In the genomic region with DNA sequence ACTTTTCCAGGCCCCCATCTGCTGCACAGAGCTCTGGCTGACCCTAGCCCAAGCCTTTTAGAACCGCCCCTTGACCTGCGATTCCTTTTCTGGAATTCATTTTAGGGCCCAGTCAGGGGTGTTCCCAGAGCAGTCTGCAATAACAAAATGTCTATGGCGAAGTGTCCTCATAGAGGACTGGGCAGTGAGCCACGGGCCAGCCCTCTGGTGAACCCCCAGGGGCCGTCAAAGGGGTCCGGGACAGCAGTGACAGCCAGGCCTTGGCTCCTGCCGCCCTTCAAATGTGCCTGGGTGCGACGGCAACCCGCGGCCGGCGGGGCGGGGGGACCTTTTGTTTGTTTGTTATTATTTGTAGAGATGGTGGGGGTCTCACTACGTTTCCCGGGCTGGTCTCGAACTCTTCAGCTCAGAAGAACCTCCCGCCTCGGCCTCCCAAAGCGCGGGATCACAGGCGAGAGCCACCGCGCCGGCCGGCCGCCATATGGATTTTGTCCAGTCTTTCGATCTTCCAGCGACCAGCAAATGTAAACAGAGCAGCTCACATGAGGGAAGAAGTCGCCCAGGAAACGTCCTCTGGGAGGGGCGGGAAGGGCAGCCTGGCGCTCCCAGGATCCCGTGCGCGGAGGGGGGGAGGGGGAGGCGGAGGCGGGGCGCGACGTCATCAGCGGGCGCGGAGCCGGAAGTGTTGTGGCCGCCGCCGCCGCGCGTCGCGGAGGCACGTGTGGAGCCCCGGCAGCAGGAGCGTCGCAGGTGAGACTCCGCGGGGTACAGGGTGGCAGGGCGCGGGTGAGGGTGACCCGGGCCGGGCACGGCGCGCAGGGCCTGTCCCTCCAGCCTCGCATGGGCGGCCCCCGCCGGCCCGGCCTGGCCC, we compare ENCODE assay signal across 1 cellular context.
TF ChIP-seq lines count a peak whose summit lies in the region.

TSS of gene TRMT61A (plus strand) at position 685 of the 871 bp plus-strand sequence. CDS start 783 bp downstream, outside the sequence.

TF ChIP-seq in HepG2, 621 proteins besides CTCF, POLR2A, EP300 and RAD21 (continued from another document and continues in another):
- TF ChIP-seq, protein P1, sequence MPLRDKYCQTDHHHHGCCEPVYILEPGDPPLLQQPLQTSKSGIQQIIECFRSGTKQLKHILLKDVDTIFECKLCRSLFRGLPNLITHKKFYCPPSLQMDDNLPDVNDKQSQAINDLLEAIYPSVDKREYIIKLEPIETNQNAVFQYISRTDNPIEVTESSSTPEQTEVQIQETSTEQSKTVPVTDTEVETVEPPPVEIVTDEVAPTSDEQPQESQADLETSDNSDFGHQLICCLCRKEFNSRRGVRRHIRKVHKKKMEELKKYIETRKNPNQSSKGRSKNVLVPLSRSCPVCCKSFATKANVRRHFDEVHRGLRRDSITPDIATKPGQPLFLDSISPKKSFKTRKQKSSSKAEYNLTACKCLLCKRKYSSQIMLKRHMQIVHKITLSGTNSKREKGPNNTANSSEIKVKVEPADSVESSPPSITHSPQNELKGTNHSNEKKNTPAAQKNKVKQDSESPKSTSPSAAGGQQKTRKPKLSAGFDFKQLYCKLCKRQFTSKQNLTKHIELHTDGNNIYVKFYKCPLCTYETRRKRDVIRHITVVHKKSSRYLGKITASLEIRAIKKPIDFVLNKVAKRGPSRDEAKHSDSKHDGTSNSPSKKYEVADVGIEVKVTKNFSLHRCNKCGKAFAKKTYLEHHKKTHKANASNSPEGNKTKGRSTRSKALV (CRISPR knock-in tag; IDR thresholded peaks at IDR 0.05), result no peak
- TF ChIP-seq ZNF746 (CRISPR knock-in tag; IDR thresholded peaks at IDR 0.05) (no peak), HNRNPL (IDR thresholded peaks at IDR 0.05; ENCODE audit: low read depth, low read length) (no peak), HNRNPH1 (optimal IDR thresholded peaks at IDR 0.05; ENCODE audit: low read depth, low read length) (no peak), DNMT3B (CRISPR knock-in tag; conservative IDR thresholded peaks at IDR 0.05) (no peak), ZNF343 (CRISPR knock-in tag; IDR thresholded peaks at IDR 0.05) (no peak), TEAD2 (CRISPR knock-in tag; IDR thresholded peaks at IDR 0.05) (no peak), SMC3 (IDR thresholded peaks at IDR 0.05; ENCODE audit: low read length) (no peak), TSC22D2 (CRISPR knock-in tag; IDR thresholded peaks at IDR 0.05; ENCODE audit: borderline replicate concordance) (peak; percentile 57; the same call in 1 of the 2 replicates), ESRRA (CRISPR knock-in tag; IDR thresholded peaks at IDR 0.05; ENCODE audit: low read depth) (no peak; the same call in 1 of the 2 replicates), NR1H2 (CRISPR knock-in tag; IDR thresholded peaks at IDR 0.05; ENCODE audit: borderline replicate concordance, low read depth) (no peak), HINFP (CRISPR knock-in tag; IDR thresholded peaks at IDR 0.05; ENCODE audit: low read depth) (no peak; the same call in 1 of the 2 replicates), ZNF282 (IDR thresholded peaks at IDR 0.05; ENCODE audit: partially characterized antibody) (no peak), ATF5 (CRISPR knock-in tag; IDR thresholded peaks at IDR 0.05; ENCODE audit: low read depth) (no peak), BCL6 (CRISPR knock-in tag; IDR thresholded peaks at IDR 0.05) (no peak), ZBTB8A (CRISPR knock-in tag; IDR thresholded peaks at IDR 0.05; ENCODE audit: borderline replicate concordance, low read depth) (no peak), ZFP62 (CRISPR knock-in tag; IDR thresholded peaks at IDR 0.05) (no peak), ZIK1 (CRISPR knock-in tag; IDR thresholded peaks at IDR 0.05; ENCODE audit: borderline replicate concordance, low read depth) (peak; percentile 56; the same call in 1 of the 2 replicates), HDAC6 (IDR thresholded peaks at IDR 0.05; ENCODE audit: low read depth, low read length) (no peak), ZNF780A (CRISPR knock-in tag; IDR thresholded peaks at IDR 0.05) (no peak), ZNF775 (CRISPR knock-in tag; IDR thresholded peaks at IDR 0.05; ENCODE audit: borderline replicate concordance) (peak; percentile 67; the same call in 1 of the 2 replicates), POGZ (CRISPR knock-in tag; IDR thresholded peaks at IDR 0.05) (no peak), FOXJ3 (CRISPR knock-in tag; IDR thresholded peaks at IDR 0.05; ENCODE audit: borderline replicate concordance) (no peak), SOX13 (IDR thresholded peaks at IDR 0.05) (no peak), SOX13 (CRISPR knock-in tag; conservative IDR thresholded peaks at IDR 0.05 in 1 of 2, IDR thresholded peaks at IDR 0.05 in 1 of 2) (peak in 1 of 2 experiments; percentile 38; a peak in 2 of 4 replicates), TCF12 (IDR thresholded peaks at IDR 0.05) (no peak), TCF12 (CRISPR knock-in tag; IDR thresholded peaks at IDR 0.05) (0 out of 2 replicates have a peak, but pooled peaks have one; percentile 33), FOXA1 (IDR thresholded peaks at IDR 0.05) (no peak), FOXA1 (CRISPR knock-in tag; IDR thresholded peaks at IDR 0.05) (peak; percentile 94), ZFP90 (CRISPR knock-in tag; IDR thresholded peaks at IDR 0.05; ENCODE audit: borderline replicate concordance) (no peak), ZNF274 (CRISPR knock-in tag; IDR thresholded peaks at IDR 0.05) (no peak), TAF15 (IDR thresholded peaks at IDR 0.05; ENCODE audit: low read depth, low read length, poor library complexity, severe bottlenecking) (no peak), ZNF205 (CRISPR knock-in tag; IDR thresholded peaks at IDR 0.05) (no peak), PRPF4 (IDR thresholded peaks at IDR 0.05; ENCODE audit: low read depth, low read length, poor library complexity, severe bottlenecking) (no peak), YEATS2 (CRISPR knock-in tag; IDR thresholded peaks at IDR 0.05; ENCODE audit: borderline replicate concordance) (0 out of 2 replicates have a peak, but pooled peaks have one; percentile 62)
- TF ChIP-seq, protein P2, sequence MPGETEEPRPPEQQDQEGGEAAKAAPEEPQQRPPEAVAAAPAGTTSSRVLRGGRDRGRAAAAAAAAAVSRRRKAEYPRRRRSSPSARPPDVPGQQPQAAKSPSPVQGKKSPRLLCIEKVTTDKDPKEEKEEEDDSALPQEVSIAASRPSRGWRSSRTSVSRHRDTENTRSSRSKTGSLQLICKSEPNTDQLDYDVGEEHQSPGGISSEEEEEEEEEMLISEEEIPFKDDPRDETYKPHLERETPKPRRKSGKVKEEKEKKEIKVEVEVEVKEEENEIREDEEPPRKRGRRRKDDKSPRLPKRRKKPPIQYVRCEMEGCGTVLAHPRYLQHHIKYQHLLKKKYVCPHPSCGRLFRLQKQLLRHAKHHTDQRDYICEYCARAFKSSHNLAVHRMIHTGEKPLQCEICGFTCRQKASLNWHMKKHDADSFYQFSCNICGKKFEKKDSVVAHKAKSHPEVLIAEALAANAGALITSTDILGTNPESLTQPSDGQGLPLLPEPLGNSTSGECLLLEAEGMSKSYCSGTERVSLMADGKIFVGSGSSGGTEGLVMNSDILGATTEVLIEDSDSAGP (CRISPR knock-in tag; IDR thresholded peaks at IDR 0.05; ENCODE audit: borderline replicate concordance), result 0 out of 2 replicates have a peak, but pooled peaks have one; percentile 31
- TF ChIP-seq, protein P3, sequence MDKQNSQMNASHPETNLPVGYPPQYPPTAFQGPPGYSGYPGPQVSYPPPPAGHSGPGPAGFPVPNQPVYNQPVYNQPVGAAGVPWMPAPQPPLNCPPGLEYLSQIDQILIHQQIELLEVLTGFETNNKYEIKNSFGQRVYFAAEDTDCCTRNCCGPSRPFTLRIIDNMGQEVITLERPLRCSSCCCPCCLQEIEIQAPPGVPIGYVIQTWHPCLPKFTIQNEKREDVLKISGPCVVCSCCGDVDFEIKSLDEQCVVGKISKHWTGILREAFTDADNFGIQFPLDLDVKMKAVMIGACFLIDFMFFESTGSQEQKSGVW (CRISPR knock-in tag; IDR thresholded peaks at IDR 0.05; ENCODE audit: borderline replicate concordance), result no peak
- TF ChIP-seq, protein P4, sequence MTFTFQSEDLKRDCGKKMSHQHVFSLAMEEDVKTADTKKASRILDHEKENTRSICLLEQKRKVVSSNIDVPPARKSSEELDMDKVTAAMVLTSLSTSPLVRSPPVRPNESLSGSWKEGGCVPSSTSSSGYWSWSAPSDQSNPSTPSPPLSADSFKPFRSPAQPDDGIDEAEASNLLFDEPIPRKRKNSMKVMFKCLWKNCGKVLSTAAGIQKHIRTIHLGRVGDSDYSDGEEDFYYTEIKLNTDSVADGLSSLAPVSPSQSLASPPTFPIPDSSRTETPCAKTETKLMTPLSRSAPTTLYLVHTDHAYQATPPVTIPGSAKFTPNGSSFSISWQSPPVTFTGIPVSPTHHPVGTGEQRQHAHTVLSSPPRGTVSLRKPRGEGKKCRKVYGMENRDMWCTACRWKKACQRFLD (CRISPR knock-in tag; IDR thresholded peaks at IDR 0.05; ENCODE audit: borderline replicate concordance), result 0 out of 2 replicates have a peak, but pooled peaks have one; percentile 31
- TF ChIP-seq, protein P5, sequence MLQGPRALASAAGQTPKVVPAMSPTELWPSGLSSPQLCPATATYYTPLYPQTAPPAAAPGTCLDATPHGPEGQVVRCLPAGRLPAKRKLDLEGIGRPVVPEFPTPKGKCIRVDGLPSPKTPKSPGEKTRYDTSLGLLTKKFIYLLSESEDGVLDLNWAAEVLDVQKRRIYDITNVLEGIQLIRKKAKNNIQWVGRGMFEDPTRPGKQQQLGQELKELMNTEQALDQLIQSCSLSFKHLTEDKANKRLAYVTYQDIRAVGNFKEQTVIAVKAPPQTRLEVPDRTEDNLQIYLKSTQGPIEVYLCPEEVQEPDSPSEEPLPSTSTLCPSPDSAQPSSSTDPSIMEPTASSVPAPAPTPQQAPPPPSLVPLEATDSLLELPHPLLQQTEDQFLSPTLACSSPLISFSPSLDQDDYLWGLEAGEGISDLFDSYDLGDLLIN (CRISPR knock-in tag; IDR thresholded peaks at IDR 0.05; ENCODE audit: borderline replicate concordance), result no peak
- TF ChIP-seq, protein P6, sequence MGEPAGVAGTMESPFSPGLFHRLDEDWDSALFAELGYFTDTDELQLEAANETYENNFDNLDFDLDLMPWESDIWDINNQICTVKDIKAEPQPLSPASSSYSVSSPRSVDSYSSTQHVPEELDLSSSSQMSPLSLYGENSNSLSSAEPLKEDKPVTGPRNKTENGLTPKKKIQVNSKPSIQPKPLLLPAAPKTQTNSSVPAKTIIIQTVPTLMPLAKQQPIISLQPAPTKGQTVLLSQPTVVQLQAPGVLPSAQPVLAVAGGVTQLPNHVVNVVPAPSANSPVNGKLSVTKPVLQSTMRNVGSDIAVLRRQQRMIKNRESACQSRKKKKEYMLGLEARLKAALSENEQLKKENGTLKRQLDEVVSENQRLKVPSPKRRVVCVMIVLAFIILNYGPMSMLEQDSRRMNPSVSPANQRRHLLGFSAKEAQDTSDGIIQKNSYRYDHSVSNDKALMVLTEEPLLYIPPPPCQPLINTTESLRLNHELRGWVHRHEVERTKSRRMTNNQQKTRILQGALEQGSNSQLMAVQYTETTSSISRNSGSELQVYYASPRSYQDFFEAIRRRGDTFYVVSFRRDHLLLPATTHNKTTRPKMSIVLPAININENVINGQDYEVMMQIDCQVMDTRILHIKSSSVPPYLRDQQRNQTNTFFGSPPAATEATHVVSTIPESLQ (CRISPR knock-in tag; conservative IDR thresholded peaks at IDR 0.05), result no peak
- TF ChIP-seq, protein P7, sequence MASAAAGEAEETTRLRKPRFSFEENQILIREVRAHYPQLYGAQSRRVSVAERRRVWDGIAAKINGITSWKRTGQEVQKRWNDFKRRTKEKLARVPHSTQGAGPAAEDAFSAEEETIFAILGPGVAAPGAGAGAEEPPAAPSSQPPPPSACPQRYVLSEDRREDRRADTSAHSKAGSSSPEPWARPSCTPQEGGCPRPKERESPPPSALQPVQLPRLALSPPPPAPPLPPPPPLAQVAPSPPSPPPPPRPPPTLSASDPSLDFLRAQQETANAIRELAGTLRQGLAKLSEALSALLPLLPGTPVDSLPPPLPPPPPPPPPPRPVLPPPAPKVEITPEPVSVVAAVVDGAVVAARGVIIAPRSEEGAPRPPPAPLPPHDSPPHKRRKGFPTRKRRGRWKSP (CRISPR knock-in tag; IDR thresholded peaks at IDR 0.05), result peak; percentile 55; the same call in 1 of the 2 replicates
- TF ChIP-seq, protein P8, sequence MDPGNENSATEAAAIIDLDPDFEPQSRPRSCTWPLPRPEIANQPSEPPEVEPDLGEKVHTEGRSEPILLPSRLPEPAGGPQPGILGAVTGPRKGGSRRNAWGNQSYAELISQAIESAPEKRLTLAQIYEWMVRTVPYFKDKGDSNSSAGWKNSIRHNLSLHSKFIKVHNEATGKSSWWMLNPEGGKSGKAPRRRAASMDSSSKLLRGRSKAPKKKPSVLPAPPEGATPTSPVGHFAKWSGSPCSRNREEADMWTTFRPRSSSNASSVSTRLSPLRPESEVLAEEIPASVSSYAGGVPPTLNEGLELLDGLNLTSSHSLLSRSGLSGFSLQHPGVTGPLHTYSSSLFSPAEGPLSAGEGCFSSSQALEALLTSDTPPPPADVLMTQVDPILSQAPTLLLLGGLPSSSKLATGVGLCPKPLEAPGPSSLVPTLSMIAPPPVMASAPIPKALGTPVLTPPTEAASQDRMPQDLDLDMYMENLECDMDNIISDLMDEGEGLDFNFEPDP (CRISPR knock-in tag; conservative IDR thresholded peaks at IDR 0.05), result 0 out of 2 replicates have a peak, but pooled peaks have one; percentile 14
- TF ChIP-seq, protein P9, sequence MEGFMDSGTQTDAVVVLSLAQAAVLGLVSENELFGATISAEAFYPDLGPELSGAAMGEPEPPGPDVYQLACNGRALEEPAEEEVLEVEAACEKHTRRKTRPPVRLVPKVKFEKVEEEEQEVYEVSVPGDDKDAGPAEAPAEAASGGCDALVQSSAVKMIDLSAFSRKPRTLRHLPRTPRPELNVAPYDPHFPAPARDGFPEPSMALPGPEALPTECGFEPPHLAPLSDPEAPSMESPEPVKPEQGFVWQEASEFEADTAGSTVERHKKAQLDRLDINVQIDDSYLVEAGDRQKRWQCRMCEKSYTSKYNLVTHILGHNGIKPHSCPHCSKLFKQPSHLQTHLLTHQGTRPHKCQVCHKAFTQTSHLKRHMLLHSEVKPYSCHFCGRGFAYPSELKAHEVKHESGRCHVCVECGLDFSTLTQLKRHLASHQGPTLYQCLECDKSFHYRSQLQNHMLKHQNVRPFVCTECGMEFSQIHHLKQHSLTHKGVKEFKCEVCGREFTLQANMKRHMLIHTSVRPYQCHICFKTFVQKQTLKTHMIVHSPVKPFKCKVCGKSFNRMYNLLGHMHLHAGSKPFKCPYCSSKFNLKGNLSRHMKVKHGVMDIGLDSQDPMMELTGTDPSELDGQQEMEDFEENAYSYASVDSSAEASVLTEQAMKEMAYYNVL (CRISPR knock-in tag; IDR thresholded peaks at IDR 0.05; ENCODE audit: borderline replicate concordance), result no peak
